2 cellular contexts compared by ENCODE assay signal in the genomic region with DNA sequence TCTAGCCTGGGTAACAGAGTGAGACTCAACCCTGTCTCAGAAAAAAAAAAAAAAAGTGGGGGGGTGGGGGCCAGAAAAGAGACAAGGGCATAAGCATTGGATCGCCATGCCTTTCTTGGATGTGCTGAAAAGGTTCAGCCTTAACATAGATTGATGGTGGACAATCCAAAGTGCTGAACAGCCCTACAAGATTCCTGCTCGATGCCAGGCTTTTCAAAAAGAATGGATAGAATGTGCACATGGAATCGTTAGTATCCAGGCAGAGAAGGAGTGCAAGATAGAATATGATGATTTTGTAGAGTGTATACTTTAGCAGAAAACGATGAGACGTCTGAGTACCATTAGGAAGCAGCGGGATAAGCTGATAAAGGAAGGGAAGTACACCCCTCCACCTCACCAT.
TF ChIP-seq lines count a peak whose summit lies in the region.

No MANE protein-coding gene starts in this region.

TF ChIP-seq in A549, 52 proteins besides CTCF, POLR2A, EP300 and RAD21:
- TF ChIP-seq HOXB5 (CRISPR knock-in tag; IDR thresholded peaks at IDR 0.05), result no peak
- no peak for TF ChIP-seq NR3C1 (IDR thresholded peaks at IDR 0.05)
- TF ChIP-seq CHD4 (IDR thresholded peaks at IDR 0.05; ENCODE audit: borderline replicate concordance), result no peak
- TF ChIP-seq TFCP2L1 (CRISPR knock-in tag; IDR thresholded peaks at IDR 0.05), result no peak
- no peak for TF ChIP-seq MAZ (IDR thresholded peaks at IDR 0.05; ENCODE audit: borderline replicate concordance, low read depth, low read length)
- TF ChIP-seq HEYL (CRISPR knock-in tag; IDR thresholded peaks at IDR 0.05), result no peak
- TF ChIP-seq HOXB13 (CRISPR knock-in tag; IDR thresholded peaks at IDR 0.05; ENCODE audit: low read depth), result no peak
- TF ChIP-seq EHF (CRISPR knock-in tag; IDR thresholded peaks at IDR 0.05), result no peak
- TF ChIP-seq CBX2 (IDR thresholded peaks at IDR 0.05; ENCODE audit: borderline replicate concordance, low read depth), result no peak
- TF ChIP-seq NPAS2 (CRISPR knock-in tag; IDR thresholded peaks at IDR 0.05; ENCODE audit: borderline replicate concordance), result no peak
- TF ChIP-seq SMC3 (IDR thresholded peaks at IDR 0.05), result no peak
- TF ChIP-seq KDM5A (IDR thresholded peaks at IDR 0.05), result no peak
- TF ChIP-seq ATOH8 (CRISPR knock-in tag; IDR thresholded peaks at IDR 0.05; ENCODE audit: low read depth), result no peak
- TF ChIP-seq MAFK (IDR thresholded peaks at IDR 0.05; ENCODE audit: partially characterized antibody), result no peak
- no peak for TF ChIP-seq ZSCAN20 (CRISPR knock-in tag; IDR thresholded peaks at IDR 0.05)
- no peak for TF ChIP-seq ZC3H11A (IDR thresholded peaks at IDR 0.05)
- no peak for TF ChIP-seq CEBPB (IDR thresholded peaks at IDR 0.05)

TF ChIP-seq in endothelial cell of umbilical vein, 7 proteins besides CTCF, POLR2A, EP300 and RAD21:
- no peak for TF ChIP-seq FOS (IDR thresholded peaks at IDR 0.05; ENCODE audit: borderline replicate concordance, insufficient read depth, low read length)
- TF ChIP-seq, protein P1, sequence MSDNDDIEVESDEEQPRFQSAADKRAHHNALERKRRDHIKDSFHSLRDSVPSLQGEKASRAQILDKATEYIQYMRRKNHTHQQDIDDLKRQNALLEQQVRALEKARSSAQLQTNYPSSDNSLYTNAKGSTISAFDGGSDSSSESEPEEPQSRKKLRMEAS (IDR thresholded peaks at IDR 0.05; ENCODE audit: insufficient read depth, insufficient read length), result no peak
- no peak for TF ChIP-seq GATA2 (IDR thresholded peaks at IDR 0.05; ENCODE audit: insufficient read depth, insufficient read length, low read depth, low read length)
- TF ChIP-seq EZH2 (IDR thresholded peaks at IDR 0.05; ENCODE audit: borderline replicate concordance, low read depth, low read length, severe bottlenecking), result no peak
- TF ChIP-seq MYC (IDR thresholded peaks at IDR 0.05; ENCODE audit: low read depth, low read length), result no peak
- TF ChIP-seq JUN (IDR thresholded peaks at IDR 0.05; ENCODE audit: borderline replicate concordance, insufficient read depth, insufficient read length, low read depth), result no peak
- TF ChIP-seq POLR2AphosphoS5 (IDR thresholded peaks at IDR 0.05; ENCODE audit: insufficient read depth, low read depth, low read length), result no peak
